In genomic region chr2:124822516-124822915, GRCh38 we compare ENCODE assay signal across 30 cellular contexts.
"Had no signal": no experiment of that assay in that cellular context is flagged by ENCODE, and none has a peak within 500 bp of the region (broad histone marks: within the 10 kb centered on the region; RNA-seq: fewer than 3 reads in every experiment).

No MANE protein-coding gene starts in this region.

- H3K36me3 Mint-ChIP-seq: activated naive CD8-positive, alpha-beta T cell had no signal

- H3K27ac Mint-ChIP-seq: activated CD4-positive, alpha-beta memory T cell treated with anti-CD3 and anti-CD28 coated beads, Interleukin-2, amount 10 ng/mL, durations not matched to agents 7 days and 5 days; activated CD4-positive, alpha-beta T cell treated with anti-CD3 and anti-CD28 coated beads, Interleukin-2, amount 10 ng/mL, durations not matched to agents 7 days and 5 days; activated naive CD8-positive, alpha-beta T cell; activated T-helper 17 cell treated with anti-CD3 and anti-CD28 coated beads, Interleukin-2, amount 50 U/mL, for 72 hours; effector memory CD8-positive, alpha-beta T cell; WTC11 had no signal

- H3K36me3 ChIP-seq: brain microvascular endothelial cell, esophagus squamous epithelium, gastrocnemius medialis, heart left ventricle had no signal

- H3K4me3 Mint-ChIP-seq: activated CD4-positive, alpha-beta memory T cell treated with anti-CD3 and anti-CD28 coated beads, Interleukin-2, amount 10 ng/mL, durations not matched to agents 7 days and 5 days; activated CD4-positive, alpha-beta T cell treated with anti-CD3 and anti-CD28 coated beads, Interleukin-2, amount 10 ng/mL, durations not matched to agents 7 days and 5 days; activated naive CD8-positive, alpha-beta T cell; activated T-cell treated with anti-CD3 and anti-CD28 coated beads, Interleukin-2, amount 50 U/mL, for 4 hours; activated T-helper 17 cell treated with anti-CD3 and anti-CD28 coated beads, Interleukin-2, amount 50 U/mL, for 72 hours; effector memory CD8-positive, alpha-beta T cell; WTC11 had no signal

- ATAC-seq: activated T-cell treated with anti-CD3 and anti-CD28 coated beads, Interleukin-2, amount 50 U/mL, for 4 hours; activated T-helper 17 cell treated with anti-CD3 and anti-CD28 coated beads, Interleukin-2, amount 50 U/mL, for 72 hours; effector memory CD8-positive, alpha-beta T cell; foreskin keratinocyte; gastrocnemius medialis; heart left ventricle; WTC11 had no signal

- H3K4me1 Mint-ChIP-seq: activated CD4-positive, alpha-beta memory T cell treated with anti-CD3 and anti-CD28 coated beads, Interleukin-2, amount 10 ng/mL, durations not matched to agents 7 days and 5 days; activated CD4-positive, alpha-beta T cell treated with anti-CD3 and anti-CD28 coated beads, Interleukin-2, amount 10 ng/mL, durations not matched to agents 7 days and 5 days; activated T-helper 17 cell treated with anti-CD3 and anti-CD28 coated beads, Interleukin-2, amount 50 U/mL, for 72 hours; WTC11 had no signal

- H3K4me3 ChIP-seq: esophagus squamous epithelium, gastrocnemius medialis, heart left ventricle had no signal

- H3K27ac ChIP-seq: brain microvascular endothelial cell, epithelial cell of prostate, esophagus squamous epithelium, foreskin keratinocyte, gastrocnemius medialis, heart left ventricle, VCaP had no signal

- H3K27me3 ChIP-seq: brain microvascular endothelial cell, esophagus squamous epithelium, foreskin keratinocyte, gastrocnemius medialis, heart left ventricle had no signal

- H3K4me1 ChIP-seq: esophagus squamous epithelium, foreskin keratinocyte, gastrocnemius medialis, heart left ventricle had no signal

- H3K27me3 Mint-ChIP-seq: activated CD4-positive, alpha-beta memory T cell treated with anti-CD3 and anti-CD28 coated beads, Interleukin-2, amount 10 ng/mL, durations not matched to agents 7 days and 5 days; activated CD4-positive, alpha-beta T cell treated with anti-CD3 and anti-CD28 coated beads, Interleukin-2, amount 10 ng/mL, durations not matched to agents 7 days and 5 days; activated naive CD8-positive, alpha-beta T cell; activated T-helper 17 cell treated with anti-CD3 and anti-CD28 coated beads, Interleukin-2, amount 50 U/mL, for 72 hours; effector memory CD8-positive, alpha-beta T cell had no signal

- H3K9me3 ChIP-seq: esophagus squamous epithelium, gastrocnemius medialis, heart left ventricle had no signal

- DNase-seq: activated CD4-positive, alpha-beta memory T cell treated with anti-CD3 and anti-CD28 coated beads, Interleukin-2, amount 10 ng/mL, durations not matched to agents 7 days and 5 days; activated CD4-positive, alpha-beta T cell treated with anti-CD3 and anti-CD28 coated beads for 1 hour; activated CD4-positive, alpha-beta T cell treated with anti-CD3 and anti-CD28 coated beads for 4 hours; activated CD4-positive, alpha-beta T cell treated with anti-CD3 and anti-CD28 coated beads, Interleukin-2, amount 10 ng/mL, durations not matched to agents 7 days and 5 days; activated CD4-positive, alpha-beta T cell treated with anti-CD3 and anti-CD28 coated beads, Interleukin-2, amount 50 U/mL, for 4 hours; activated CD8-positive, alpha-beta memory T cell treated with anti-CD3 and anti-CD28 coated beads, Interleukin-2, amount 50 U/mL, for 48 hours; activated effector memory CD4-positive, alpha-beta T cell treated with Interleukin-2 at 50 U/mL for 16 hours; activated gamma-delta T cell treated with Interleukin-2 at 50 U/mL for 16 hours; activated naive CD4-positive, alpha-beta T cell treated with anti-CD3 and anti-CD28 coated beads, Interleukin-2, amount 50 U/mL, for 16 hours; activated naive CD4-positive, alpha-beta T cell treated with Interleukin-2 at 50 U/mL for 16 hours; activated T-cell treated with anti-CD3 and anti-CD28 coated beads, Interleukin-2, amount 50 U/mL, for 4 hours; amniotic stem cell; anterior cingulate cortex; brain microvascular endothelial cell; caudate nucleus; cortex of kidney; dermis blood vessel endothelial cell; effector CD4-positive, alpha-beta T cell; effector memory CD8-positive, alpha-beta T cell; esophagus squamous epithelium; foreskin keratinocyte; gastrocnemius medialis; glutamatergic neuron; heart left ventricle; T-helper 2 cell had no signal
